In genomic region chr12:110649341-110649847, GRCh38 we compare ENCODE assay signal across 1 cellular context.
TF ChIP-seq lines count a peak whose summit lies in the region.

No MANE protein-coding gene starts in this region.

TF ChIP-seq in HepG2, 621 proteins besides CTCF, POLR2A, EP300 and RAD21 (continued from another document):
- TF ChIP-seq ZNF577 (CRISPR knock-in tag; IDR thresholded peaks at IDR 0.05; ENCODE audit: borderline replicate concordance, low read depth) (no peak), DNMT1 (CRISPR knock-in tag; IDR thresholded peaks at IDR 0.05) (no peak), GRHL1 (CRISPR knock-in tag; conservative IDR thresholded peaks at IDR 0.05) (no peak), SOX13 (IDR thresholded peaks at IDR 0.05) (no peak), SOX13 (CRISPR knock-in tag; conservative IDR thresholded peaks at IDR 0.05 in 1 of 2, IDR thresholded peaks at IDR 0.05 in 1 of 2) (peak in 1 of 2 experiments; percentile 22; a peak in 1 of 4 replicates), STAT6 (CRISPR knock-in tag; IDR thresholded peaks at IDR 0.05; ENCODE audit: borderline replicate concordance) (no peak), ZNF317 (CRISPR knock-in tag; IDR thresholded peaks at IDR 0.05) (no peak), SP4 (CRISPR knock-in tag; IDR thresholded peaks at IDR 0.05) (no peak), BCL3 (CRISPR knock-in tag; IDR thresholded peaks at IDR 0.05) (no peak), NR3C1 (CRISPR knock-in tag; IDR thresholded peaks at IDR 0.05) (no peak)
- TF ChIP-seq, protein P1, sequence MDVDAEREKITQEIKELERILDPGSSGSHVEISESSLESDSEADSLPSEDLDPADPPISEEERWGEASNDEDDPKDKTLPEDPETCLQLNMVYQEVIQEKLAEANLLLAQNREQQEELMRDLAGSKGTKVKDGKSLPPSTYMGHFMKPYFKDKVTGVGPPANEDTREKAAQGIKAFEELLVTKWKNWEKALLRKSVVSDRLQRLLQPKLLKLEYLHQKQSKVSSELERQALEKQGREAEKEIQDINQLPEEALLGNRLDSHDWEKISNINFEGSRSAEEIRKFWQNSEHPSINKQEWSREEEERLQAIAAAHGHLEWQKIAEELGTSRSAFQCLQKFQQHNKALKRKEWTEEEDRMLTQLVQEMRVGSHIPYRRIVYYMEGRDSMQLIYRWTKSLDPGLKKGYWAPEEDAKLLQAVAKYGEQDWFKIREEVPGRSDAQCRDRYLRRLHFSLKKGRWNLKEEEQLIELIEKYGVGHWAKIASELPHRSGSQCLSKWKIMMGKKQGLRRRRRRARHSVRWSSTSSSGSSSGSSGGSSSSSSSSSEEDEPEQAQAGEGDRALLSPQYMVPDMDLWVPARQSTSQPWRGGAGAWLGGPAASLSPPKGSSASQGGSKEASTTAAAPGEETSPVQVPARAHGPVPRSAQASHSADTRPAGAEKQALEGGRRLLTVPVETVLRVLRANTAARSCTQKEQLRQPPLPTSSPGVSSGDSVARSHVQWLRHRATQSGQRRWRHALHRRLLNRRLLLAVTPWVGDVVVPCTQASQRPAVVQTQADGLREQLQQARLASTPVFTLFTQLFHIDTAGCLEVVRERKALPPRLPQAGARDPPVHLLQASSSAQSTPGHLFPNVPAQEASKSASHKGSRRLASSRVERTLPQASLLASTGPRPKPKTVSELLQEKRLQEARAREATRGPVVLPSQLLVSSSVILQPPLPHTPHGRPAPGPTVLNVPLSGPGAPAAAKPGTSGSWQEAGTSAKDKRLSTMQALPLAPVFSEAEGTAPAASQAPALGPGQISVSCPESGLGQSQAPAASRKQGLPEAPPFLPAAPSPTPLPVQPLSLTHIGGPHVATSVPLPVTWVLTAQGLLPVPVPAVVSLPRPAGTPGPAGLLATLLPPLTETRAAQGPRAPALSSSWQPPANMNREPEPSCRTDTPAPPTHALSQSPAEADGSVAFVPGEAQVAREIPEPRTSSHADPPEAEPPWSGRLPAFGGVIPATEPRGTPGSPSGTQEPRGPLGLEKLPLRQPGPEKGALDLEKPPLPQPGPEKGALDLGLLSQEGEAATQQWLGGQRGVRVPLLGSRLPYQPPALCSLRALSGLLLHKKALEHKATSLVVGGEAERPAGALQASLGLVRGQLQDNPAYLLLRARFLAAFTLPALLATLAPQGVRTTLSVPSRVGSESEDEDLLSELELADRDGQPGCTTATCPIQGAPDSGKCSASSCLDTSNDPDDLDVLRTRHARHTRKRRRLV (CRISPR knock-in tag; IDR thresholded peaks at IDR 0.05), result no peak
- TF ChIP-seq, protein P2, sequence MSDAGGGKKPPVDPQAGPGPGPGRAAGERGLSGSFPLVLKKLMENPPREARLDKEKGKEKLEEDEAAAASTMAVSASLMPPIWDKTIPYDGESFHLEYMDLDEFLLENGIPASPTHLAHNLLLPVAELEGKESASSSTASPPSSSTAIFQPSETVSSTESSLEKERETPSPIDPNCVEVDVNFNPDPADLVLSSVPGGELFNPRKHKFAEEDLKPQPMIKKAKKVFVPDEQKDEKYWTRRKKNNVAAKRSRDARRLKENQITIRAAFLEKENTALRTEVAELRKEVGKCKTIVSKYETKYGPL (CRISPR knock-in tag; IDR thresholded peaks at IDR 0.05), result no peak
